1 cellular context compared by ENCODE assay signal in the genomic region with DNA sequence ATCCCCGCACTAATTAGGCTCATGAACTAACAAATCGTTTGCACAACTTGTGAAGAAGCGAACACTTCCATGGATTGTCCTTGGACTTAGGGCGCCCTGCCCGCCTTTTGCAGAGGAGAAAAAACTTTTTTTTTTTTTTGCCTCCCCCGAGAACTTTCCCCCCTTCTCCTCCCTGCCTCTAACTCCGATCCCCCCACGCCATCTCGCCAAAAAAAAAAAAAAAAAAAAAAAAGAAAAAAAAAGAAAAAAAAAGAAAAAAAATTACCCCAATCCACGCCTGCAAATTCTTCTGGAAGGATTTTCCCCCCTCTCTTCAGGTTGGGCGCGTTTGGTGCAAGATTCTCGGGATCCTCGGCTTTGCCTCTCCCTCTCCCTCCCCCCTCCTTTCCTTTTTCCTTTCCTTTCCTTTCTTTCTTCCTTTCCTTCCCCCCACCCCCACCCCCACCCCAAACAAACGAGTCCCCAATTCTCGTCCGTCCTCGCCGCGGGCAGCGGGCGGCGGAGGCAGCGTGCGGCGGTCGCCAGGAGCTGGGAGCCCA.
TF ChIP-seq lines count a peak whose summit lies in the region.

EMX2 (plus strand) TSS at position 41 of the 539 bp plus-strand sequence. CDS start 522 bp downstream, outside the sequence.

TF ChIP-seq in K562, 482 proteins besides CTCF, POLR2A, EP300 and RAD21 (continued from another document):
- TF ChIP-seq, protein P1, sequence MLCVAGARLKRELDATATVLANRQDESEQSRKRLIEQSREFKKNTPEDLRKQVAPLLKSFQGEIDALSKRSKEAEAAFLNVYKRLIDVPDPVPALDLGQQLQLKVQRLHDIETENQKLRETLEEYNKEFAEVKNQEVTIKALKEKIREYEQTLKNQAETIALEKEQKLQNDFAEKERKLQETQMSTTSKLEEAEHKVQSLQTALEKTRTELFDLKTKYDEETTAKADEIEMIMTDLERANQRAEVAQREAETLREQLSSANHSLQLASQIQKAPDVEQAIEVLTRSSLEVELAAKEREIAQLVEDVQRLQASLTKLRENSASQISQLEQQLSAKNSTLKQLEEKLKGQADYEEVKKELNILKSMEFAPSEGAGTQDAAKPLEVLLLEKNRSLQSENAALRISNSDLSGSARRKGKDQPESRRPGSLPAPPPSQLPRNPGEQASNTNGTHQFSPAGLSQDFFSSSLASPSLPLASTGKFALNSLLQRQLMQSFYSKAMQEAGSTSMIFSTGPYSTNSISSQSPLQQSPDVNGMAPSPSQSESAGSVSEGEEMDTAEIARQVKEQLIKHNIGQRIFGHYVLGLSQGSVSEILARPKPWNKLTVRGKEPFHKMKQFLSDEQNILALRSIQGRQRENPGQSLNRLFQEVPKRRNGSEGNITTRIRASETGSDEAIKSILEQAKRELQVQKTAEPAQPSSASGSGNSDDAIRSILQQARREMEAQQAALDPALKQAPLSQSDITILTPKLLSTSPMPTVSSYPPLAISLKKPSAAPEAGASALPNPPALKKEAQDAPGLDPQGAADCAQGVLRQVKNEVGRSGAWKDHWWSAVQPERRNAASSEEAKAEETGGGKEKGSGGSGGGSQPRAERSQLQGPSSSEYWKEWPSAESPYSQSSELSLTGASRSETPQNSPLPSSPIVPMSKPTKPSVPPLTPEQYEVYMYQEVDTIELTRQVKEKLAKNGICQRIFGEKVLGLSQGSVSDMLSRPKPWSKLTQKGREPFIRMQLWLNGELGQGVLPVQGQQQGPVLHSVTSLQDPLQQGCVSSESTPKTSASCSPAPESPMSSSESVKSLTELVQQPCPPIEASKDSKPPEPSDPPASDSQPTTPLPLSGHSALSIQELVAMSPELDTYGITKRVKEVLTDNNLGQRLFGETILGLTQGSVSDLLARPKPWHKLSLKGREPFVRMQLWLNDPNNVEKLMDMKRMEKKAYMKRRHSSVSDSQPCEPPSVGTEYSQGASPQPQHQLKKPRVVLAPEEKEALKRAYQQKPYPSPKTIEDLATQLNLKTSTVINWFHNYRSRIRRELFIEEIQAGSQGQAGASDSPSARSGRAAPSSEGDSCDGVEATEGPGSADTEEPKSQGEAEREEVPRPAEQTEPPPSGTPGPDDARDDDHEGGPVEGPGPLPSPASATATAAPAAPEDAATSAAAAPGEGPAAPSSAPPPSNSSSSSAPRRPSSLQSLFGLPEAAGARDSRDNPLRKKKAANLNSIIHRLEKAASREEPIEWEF (CRISPR knock-in tag; IDR thresholded peaks at IDR 0.05): no peak
- TF ChIP-seq KLF1 (tag; IDR thresholded peaks at IDR 0.05) (no peak), RAD51 (IDR thresholded peaks at IDR 0.05; ENCODE audit: borderline replicate concordance, low read depth) (no peak), HNRNPK (IDR thresholded peaks at IDR 0.05; ENCODE audit: low read depth, low read length, poor library complexity, severe bottlenecking) (peak; percentile 62)
